In genomic region chr3:46168583-46168982, GRCh38 we compare ENCODE assay signal across 19 cellular contexts. TPM values are rescaled to one million over a fixed set of nuclear protein-coding genes. Genes with fewer than 3 reads are reported as not detected.
DNase-seq lines count a peak whose midpoint lies in the region; ATAC-seq and TF ChIP-seq lines count a peak whose summit lies in the region.
"Had no signal": no experiment of that assay in that cellular context is flagged by ENCODE, and none has a peak within 500 bp of the region (broad histone marks: within the 10 kb centered on the region; RNA-seq: fewer than 3 reads in every experiment).

No MANE protein-coding gene starts in this region.

- no peak overlapping the region for H2AFZ ChIP-seq in fibroblast of lung (ENCODE audit: low read length)

- CTCF ChIA-PET in T-cell (lab: Charles Lee): no interaction called here

- no peak overlapping the region for H3K4me3 Mint-ChIP-seq in T-cell

- no peak overlapping the region for H3K27ac Mint-ChIP-seq in T-cell

- DNase-seq in EL (peak; percentile 18), adipocyte (ENCODE audit: low read depth) (peak; percentile 7), fibroblast of lung (ENCODE audit: low read depth in 2 of 2) (peak; percentile 23 to 52), renal cortical epithelial cell (ENCODE audit: low read depth) (peak; percentile 82), T1000 (lab: John Stamatoyannopoulos, UW) (no peak), NCI-H187 treated with DMSO at 0.1 percent for 48 hours (lab: John Stamatoyannopoulos, UW) (no peak), T-cell (no peak)
- DNase-seq: DMS 273 treated with DMSO at 0.1 percent for 48 hours, NCI-H1436, NCI-H2029 treated with DMSO at 0.1 percent for 48 hours, NCI-H2171 treated with DMSO at 0.1 percent for 48 hours, NCI-H748 treated with DMSO at 0.1 percent for 48 hours had no signal

- peaks cover 0 to 8% (median 0%) of the 10 kb centered on the region in 3 donors for H3K4me1 Mint-ChIP-seq in T-cell

- H3K27me3 ChIP-seq in adipocyte (replicated peaks; ENCODE audit: control insufficient read depth, insufficient read depth, low read length) (no peaks in the 10 kb centered on the region), fibroblast of lung (ENCODE audit: control insufficient read depth, insufficient read depth, low read length) (peaks cover 3% of the 10 kb centered on the region)
- H3K27me3 ChIP-seq: BLaER1, SJSA1 had no signal

- no peaks in the 10 kb centered on the region for H3K36me3 ChIP-seq in adipocyte (ENCODE audit: control insufficient read depth, insufficient read depth, low read length, severe bottlenecking)
- H3K36me3 ChIP-seq in fibroblast of lung (ENCODE audit: control insufficient read depth, insufficient read depth, low read length): no peaks in the 10 kb centered on the region
- H3K36me3 ChIP-seq: BLaER1, SJSA1 had no signal

- H3K79me2 ChIP-seq in fibroblast of lung (ENCODE audit: control insufficient read depth, insufficient read depth, low read length): no peaks in the 10 kb centered on the region

- POLR2A ChIA-PET in T-cell (lab: Charles Lee): no interaction called here

- peaks cover 0 to 10% (median 4%) of the 10 kb centered on the region in 3 donors for H3K9me3 Mint-ChIP-seq in T-cell

- peaks cover 15% of the 10 kb centered on the region for H3K4me1 ChIP-seq in adipocyte (ENCODE audit: control insufficient read depth, insufficient read depth, low read length)
- H3K4me1 ChIP-seq in fibroblast of lung (ENCODE audit: control insufficient read depth, extremely low read depth, insufficient read depth, low read length): peaks cover 2% of the 10 kb centered on the region
- H3K4me1 ChIP-seq: BLaER1 had no signal

- no peak for TF ChIP-seq CTCF in fibroblast of lung (conservative IDR thresholded peaks at IDR 0.05 in 1 of 2, IDR thresholded peaks at IDR 0.05 in 1 of 2; ENCODE audit: low read depth in 1 of 2, low read length in 2 of 2)

- no peaks in the 10 kb centered on the region for H3K27me3 Mint-ChIP-seq in T-cell

- H4K20me1 ChIP-seq in fibroblast of lung (ENCODE audit: control insufficient read depth, extremely low read depth, insufficient read depth, low read length): no peaks in the 10 kb centered on the region
- H4K20me1 ChIP-seq: BLaER1 had no signal

- no peak overlapping the region for H3K27ac ChIP-seq in fibroblast of lung (ENCODE audit: insufficient read depth, low read length)
- H3K27ac ChIP-seq: BLaER1, HL-60, SJSA1 had no signal

- H3K9me3 ChIP-seq in adipocyte (ENCODE audit: control insufficient read depth, low read length): no peaks in the 10 kb centered on the region
- H3K9me3 ChIP-seq in fibroblast of lung (ENCODE audit: control insufficient read depth, insufficient read depth, low read depth, low read length): no peaks in the 10 kb centered on the region
- H3K9me3 ChIP-seq: SJSA1 had no signal

- H3K4me3 ChIP-seq in adipocyte (ENCODE audit: low read length) (peak overlapping the region; percentile 9), fibroblast of lung (replicated peaks in 1 of 4; ENCODE audit: control extremely low read depth in 1 of 4, insufficient read depth in 1 of 4, low read depth in 3 of 4, low read length in 4 of 4) (no peak overlapping the region)
- H3K4me3 ChIP-seq: BLaER1, SJSA1 had no signal

- no peak for ATAC-seq in HG03378 (IDR thresholded peaks at IDR 0.05; ENCODE audit: unreplicated experiment)
- ATAC-seq in T-cell (replicated peaks in 1 of 4): no peak
- ATAC-seq: HCT116 had no signal

- H3K36me3 Mint-ChIP-seq in T-cell: no peaks in the 10 kb centered on the region

- H3K9ac ChIP-seq in adipocyte (ENCODE audit: low read length) (no peak overlapping the region), fibroblast of lung (ENCODE audit: insufficient read depth, low read length) (no peak overlapping the region)
- H3K9ac ChIP-seq: BLaER1 had no signal

- no peak overlapping the region for H3K4me2 ChIP-seq in fibroblast of lung (ENCODE audit: extremely low read depth, insufficient read depth, low read length)
- H3K4me2 ChIP-seq: BLaER1 had no signal

RNA-seq across cellular contexts. Expression of gene CCR1, which starts 39.5 kb away (rescaled TPM):
- total RNA-seq in fibroblast of lung: 1.3 and 6.6 TPM in 2 replicates
- 0.99 and 9.9 TPM in 2 replicates for polyA plus RNA-seq in fibroblast of lung
- polyA plus RNA-seq in fibroblast of lung (2012): 0.44 and 5.3 TPM in 2 replicates
- polyA minus RNA-seq in fibroblast of lung (ENCODE audit: low replicate concordance): 4.4 TPM in 1 of 2 replicates, not detected in the other
- total RNA-seq in renal cortical epithelial cell: 0.15 TPM in 1 of 2 replicates, not detected in the other
- under 1 TPM; 0.12 to 0.98 (median 0.43) TPM for total RNA-seq in T-cell
- total RNA-seq: A673, Daoy had no signal

Comparison
In these comparisons a context has a peak if more than half of its experiments do, and no peak if none do; other contexts are left out.
1. DNase-seq: peak in EL (single experiment), adipocyte (single experiment), fibroblast of lung (2 of 2) and renal cortical epithelial cell (single experiment); none in T1000 (single experiment), NCI-H187 treated with DMSO at 0.1 percent for 48 hours (single experiment) and T-cell (0 of 34).